Comparison of ENCODE assay signal across 8 cellular contexts in the genomic region with DNA sequence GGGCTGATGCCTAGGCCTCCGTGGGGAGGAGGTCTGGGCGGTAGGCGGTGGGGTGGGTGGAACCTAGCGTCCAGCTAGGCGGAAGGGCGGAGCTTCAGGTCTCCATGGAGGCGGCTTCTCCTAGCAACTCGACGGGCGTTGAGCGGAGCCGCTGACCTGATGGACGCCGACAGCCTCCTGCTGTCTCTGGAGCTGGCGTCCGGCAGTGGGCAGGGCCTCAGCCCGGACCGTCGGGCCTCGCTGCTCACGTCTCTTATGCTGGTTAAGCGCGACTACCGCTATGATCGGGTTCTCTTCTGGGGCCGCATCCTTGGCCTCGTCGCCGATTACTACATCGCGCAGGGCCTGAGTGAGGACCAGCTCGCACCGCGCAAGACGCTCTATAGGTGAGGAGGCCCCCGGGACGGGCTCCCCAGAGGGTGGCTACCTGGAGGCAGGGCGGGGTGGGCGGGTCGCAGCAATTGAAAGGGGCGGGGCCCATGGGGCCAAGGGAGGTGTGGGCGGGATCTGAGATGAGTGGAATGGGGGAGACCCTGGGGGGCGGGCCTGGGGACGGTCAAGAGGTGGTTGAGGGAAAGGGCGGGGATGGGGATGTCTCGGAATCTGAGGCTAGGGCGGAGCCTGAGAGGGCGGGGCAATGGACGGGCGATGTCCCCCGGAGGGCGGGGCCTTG. TPM values are rescaled to one million over a fixed set of nuclear protein-coding genes. Genes with fewer than 3 reads are reported as not detected.
DNase-seq lines count a peak whose midpoint lies in the region; ATAC-seq and TF ChIP-seq lines count a peak whose summit lies in the region.

A gene with protein sequence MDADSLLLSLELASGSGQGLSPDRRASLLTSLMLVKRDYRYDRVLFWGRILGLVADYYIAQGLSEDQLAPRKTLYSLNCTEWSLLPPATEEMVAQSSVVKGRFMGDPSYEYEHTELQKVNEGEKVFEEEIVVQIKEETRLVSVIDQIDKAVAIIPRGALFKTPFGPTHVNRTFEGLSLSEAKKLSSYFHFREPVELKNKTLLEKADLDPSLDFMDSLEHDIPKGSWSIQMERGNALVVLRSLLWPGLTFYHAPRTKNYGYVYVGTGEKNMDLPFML (plus strand): TSS at position 97 of the 673 bp plus-strand sequence. CDS start 63 bp downstream, at position 160.

- peak; percentile 65 for ATAC-seq in GM18505 (IDR thresholded peaks at IDR 0.05; ENCODE audit: unreplicated experiment)
- no peak for ATAC-seq in GM21381 (IDR thresholded peaks at IDR 0.05; ENCODE audit: unreplicated experiment)

- H3K9me3 Mint-ChIP-seq in activated T-cell treated with anti-CD3 and anti-CD28 coated beads, Interleukin-2, amount 50 U/mL, for 24 hours, result no peaks in the 10 kb centered on the region
- H3K9me3 Mint-ChIP-seq in neural crest cell, result no peaks in the 10 kb centered on the region

- H3K27ac ChIP-seq in fibroblast of lung (ENCODE audit: insufficient read depth, low read length) (no peak within 1 kb of the TSS), thymus (ENCODE audit: low read depth) (no peak within 1 kb of the TSS)

- TF ChIP-seq POLR2A in GM18505 (IDR thresholded peaks at IDR 0.05; ENCODE audit: borderline replicate concordance, extremely low read depth, insufficient read depth, insufficient read length), result no peak

- peak within 1 kb of the TSS; percentile 20 for H3K9ac ChIP-seq in fibroblast of lung (ENCODE audit: insufficient read depth, low read length)

- H3K27ac Mint-ChIP-seq in activated T-cell treated with anti-CD3 and anti-CD28 coated beads, Interleukin-2, amount 50 U/mL, for 24 hours, result peak within 1 kb of the TSS; percentile 67
- no peak within 1 kb of the TSS for H3K27ac Mint-ChIP-seq in neural crest cell (ENCODE audit: unreplicated experiment)

- no peaks in the 10 kb centered on the region for H3K27me3 Mint-ChIP-seq in activated T-cell treated with anti-CD3 and anti-CD28 coated beads, Interleukin-2, amount 50 U/mL, for 24 hours
- no peaks in the 10 kb centered on the region for H3K27me3 Mint-ChIP-seq in neural crest cell (ENCODE audit: low read depth)

- 14% methylated on average over 52 of the region's 52 CpGs for WGBS in thymus

- no peak for TF ChIP-seq CTCF in fibroblast of lung (conservative IDR thresholded peaks at IDR 0.05 in 1 of 2, IDR thresholded peaks at IDR 0.05 in 1 of 2; ENCODE audit: low read depth in 1 of 2, low read length in 2 of 2)
- TF ChIP-seq CTCF in neural crest cell (conservative IDR thresholded peaks at IDR 0.05), result no peak

- peaks cover 25% of the 10 kb centered on the region for H3K4me1 Mint-ChIP-seq in activated T-cell treated with anti-CD3 and anti-CD28 coated beads, Interleukin-2, amount 50 U/mL, for 24 hours (ENCODE audit: low read depth)
- peaks cover 23% of the 10 kb centered on the region for H3K4me1 Mint-ChIP-seq in neural crest cell

- DNase-seq in NCI-H2196 (lab: John Stamatoyannopoulos, UW; ENCODE audit: unreplicated experiment), result peak; percentile 63
- DNase-seq in activated T-cell treated with anti-CD3 and anti-CD28 coated beads, Interleukin-2, amount 50 U/mL, for 24 hours, result peak; percentile 77
- DNase-seq in fibroblast of lung (ENCODE audit: low read depth in 2 of 2), result peak; percentile 72 to 85
- peak; percentile 67 for DNase-seq in neural crest cell (ENCODE audit: low read depth, low spot score)
- no peak for DNase-seq in NCI-H2107 (lab: John Stamatoyannopoulos, UW)

- H3K27me3 ChIP-seq in fibroblast of lung (ENCODE audit: control insufficient read depth, insufficient read depth, low read length) (no peaks in the 10 kb centered on the region), thymus (ENCODE audit: control insufficient read depth, insufficient read depth) (no peaks in the 10 kb centered on the region)

- no peaks in the 10 kb centered on the region for H4K20me1 ChIP-seq in fibroblast of lung (ENCODE audit: control insufficient read depth, extremely low read depth, insufficient read depth, low read length)

- peaks cover 4% of the 10 kb centered on the region for H3K79me2 ChIP-seq in fibroblast of lung (ENCODE audit: control insufficient read depth, insufficient read depth, low read length)

- no peaks in the 10 kb centered on the region for H3K9me3 ChIP-seq in fibroblast of lung (ENCODE audit: control insufficient read depth, insufficient read depth, low read depth, low read length)
- H3K9me3 ChIP-seq in thymus (ENCODE audit: control insufficient read depth), result no peaks in the 10 kb centered on the region

- H3K4me3 Mint-ChIP-seq in activated T-cell treated with anti-CD3 and anti-CD28 coated beads, Interleukin-2, amount 50 U/mL, for 24 hours, result peak within 1 kb of the TSS; percentile 67
- H3K4me3 Mint-ChIP-seq in neural crest cell, result peak within 1 kb of the TSS; percentile 76

- H3K4me3 ChIP-seq in fibroblast of lung (replicated peaks in 1 of 4; ENCODE audit: control extremely low read depth in 1 of 4, insufficient read depth in 1 of 4, low read depth in 3 of 4, low read length in 4 of 4), result peak within 1 kb of the TSS; percentile 40 to 60 (median 50)
- peak within 1 kb of the TSS; percentile 50 for H3K4me3 ChIP-seq in thymus (ENCODE audit: low read length)

- H3K4me1 ChIP-seq in fibroblast of lung (ENCODE audit: control insufficient read depth, extremely low read depth, insufficient read depth, low read length), result no peaks in the 10 kb centered on the region
- H3K4me1 ChIP-seq in thymus (ENCODE audit: control insufficient read depth, insufficient read depth, low read length), result peaks cover 6% of the 10 kb centered on the region

- H3K36me3 Mint-ChIP-seq in activated T-cell treated with anti-CD3 and anti-CD28 coated beads, Interleukin-2, amount 50 U/mL, for 24 hours (ENCODE audit: low read depth), result peaks cover 22% of the 10 kb centered on the region
- peaks cover 8% of the 10 kb centered on the region for H3K36me3 Mint-ChIP-seq in neural crest cell (ENCODE audit: low read depth)

- peak within 1 kb of the TSS; percentile 62 for H3K4me2 ChIP-seq in fibroblast of lung (ENCODE audit: extremely low read depth, insufficient read depth, low read length)

- H2AFZ ChIP-seq in fibroblast of lung (ENCODE audit: low read length), result peak within 1 kb of the TSS; percentile 87

- H3K36me3 ChIP-seq in fibroblast of lung (ENCODE audit: control insufficient read depth, insufficient read depth, low read length) (peaks cover 6% of the 10 kb centered on the region), thymus (ENCODE audit: control insufficient read depth, insufficient read depth) (peaks cover 31% of the 10 kb centered on the region)

RNA-seq across cellular contexts. Expression of the gene that starts here (rescaled TPM):
- total RNA-seq in fibroblast of lung (1.5 and 1.7 TPM in 2 replicates), neural crest cell (0.57 and 0.63 TPM in 2 replicates)
- polyA plus RNA-seq in fibroblast of lung (0.50 and 0.87 TPM in 2 replicates), thymus (0.25 TPM)
- polyA plus RNA-seq in fibroblast of lung (2012), result 1.3 and 1.7 TPM in 2 replicates
- polyA minus RNA-seq in fibroblast of lung (ENCODE audit: low replicate concordance), result 1.0 and 1.9 TPM in 2 replicates

Comparison
In these comparisons a context has a peak if more than half of its experiments do, and no peak if none do; other contexts are left out.
1. Peak in DNase-seq in neural crest cell; RNA of the gene not detected or under 1 TPM.